In the genomic region with DNA sequence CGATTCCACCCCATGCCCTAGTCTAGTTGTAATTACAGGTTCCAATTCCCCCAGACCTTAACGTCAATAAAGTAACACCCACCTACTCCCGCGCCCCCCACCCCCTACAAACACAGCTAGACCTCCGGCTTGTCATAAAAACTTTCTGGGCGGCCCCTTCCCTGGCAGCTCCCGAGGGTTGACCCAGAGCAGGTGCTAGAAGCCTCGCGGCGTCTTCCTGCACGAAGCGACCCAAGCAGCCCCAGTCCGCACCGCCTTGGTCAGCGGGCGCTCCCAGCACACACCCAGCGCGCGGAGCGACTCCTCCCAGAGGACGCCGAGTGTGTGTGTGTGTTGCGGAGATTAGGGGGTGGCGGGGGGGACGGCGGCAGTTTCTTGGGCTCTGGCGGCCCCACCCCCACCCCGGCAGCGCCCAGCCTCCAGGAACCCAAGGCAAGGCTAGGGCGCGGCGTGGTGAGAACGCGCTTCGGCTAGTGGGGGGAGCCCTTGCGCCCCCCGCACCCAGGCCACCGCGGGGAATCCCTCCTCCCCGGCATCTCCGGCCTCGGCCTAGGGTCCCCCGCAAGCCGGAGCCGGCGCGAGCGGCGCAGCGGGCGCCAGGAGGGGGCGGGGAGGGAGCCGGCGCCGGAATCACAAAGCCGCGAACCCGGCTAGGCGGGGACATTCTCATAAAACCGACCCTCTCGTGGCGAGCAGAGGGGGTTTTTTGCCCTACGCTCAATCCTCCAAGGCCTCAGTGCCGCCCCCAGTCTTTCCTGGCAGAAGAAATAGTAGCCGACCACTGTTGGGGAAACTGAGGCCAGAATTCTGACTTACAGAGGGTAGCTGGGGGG, we compare ENCODE assay signal across 1 cellular context.
A peak's percentile ranks its signal among the peaks of the same experiment; 100 is the strongest.
TF ChIP-seq lines count a peak whose summit lies in the region.

No MANE protein-coding gene starts in this region.

TF ChIP-seq in GM12878, 131 proteins besides CTCF, POLR2A, EP300 and RAD21:
- peak; percentile 64 for TF ChIP-seq SUZ12 (IDR thresholded peaks at IDR 0.05; ENCODE audit: unreplicated experiment)
- no peak for TF ChIP-seq SREBF1 (IDR thresholded peaks at IDR 0.05; ENCODE audit: low read length)
